10 cellular contexts compared by ENCODE assay signal in genomic region chr1:152415454-152416227, GRCh38. TPM values are rescaled to one million over a fixed set of nuclear protein-coding genes. Genes with fewer than 3 reads are reported as not detected.
"Had no signal": no experiment of that assay in that cellular context is flagged by ENCODE, and none has a peak within 500 bp of the region (broad histone marks: within the 10 kb centered on the region; RNA-seq: fewer than 3 reads in every experiment).

No MANE protein-coding gene starts in this region.

- DNase-seq: GM23248, GOT3, H7, H9, HCEC 1CT, HFFc6 had no signal

- H2AFZ ChIP-seq: GM23248, GM23338 had no signal

- H3K27ac Mint-ChIP-seq: GM23338, H9, HFFc6 had no signal

- H3K4me3 ChIP-seq: GM23248, GM23338, HAP-1 had no signal

- H3K4me1 Mint-ChIP-seq: H9 had no signal

- H3K4me2 ChIP-seq: GM23338 had no signal

- H3K9ac ChIP-seq: GM23248 had no signal

- H3K9me3 ChIP-seq: HAP-1 had no signal

- H3K4me1 ChIP-seq: HAP-1 had no signal

- H3K4me3 Mint-ChIP-seq: GM23338, H9, HFFc6 had no signal

- H3K36me3 ChIP-seq: HAP-1 had no signal

- H3K27ac ChIP-seq: GM23248 had no signal

- H3K9me3 Mint-ChIP-seq: GM23338 had no signal

RNA-seq across cellular contexts. Expression of gene CRNN, which starts 1.6 kb away (rescaled TPM):
- total RNA-seq: GM23248, GM23338, H1, H4, H7, H9, HFFc6 had no signal
- polyA plus RNA-seq: GM23248, GM23338, H1 had no signal

RNA-seq across cellular contexts. Expression of gene FLG2, which starts 55.8 kb away (rescaled TPM):
- total RNA-seq: GM23248, GM23338, H1, H4, H7, H9, HFFc6 had no signal
- polyA plus RNA-seq: GM23248, GM23338, H1 had no signal
